ENCODE assay signal across 20 cellular contexts in the genomic region with DNA sequence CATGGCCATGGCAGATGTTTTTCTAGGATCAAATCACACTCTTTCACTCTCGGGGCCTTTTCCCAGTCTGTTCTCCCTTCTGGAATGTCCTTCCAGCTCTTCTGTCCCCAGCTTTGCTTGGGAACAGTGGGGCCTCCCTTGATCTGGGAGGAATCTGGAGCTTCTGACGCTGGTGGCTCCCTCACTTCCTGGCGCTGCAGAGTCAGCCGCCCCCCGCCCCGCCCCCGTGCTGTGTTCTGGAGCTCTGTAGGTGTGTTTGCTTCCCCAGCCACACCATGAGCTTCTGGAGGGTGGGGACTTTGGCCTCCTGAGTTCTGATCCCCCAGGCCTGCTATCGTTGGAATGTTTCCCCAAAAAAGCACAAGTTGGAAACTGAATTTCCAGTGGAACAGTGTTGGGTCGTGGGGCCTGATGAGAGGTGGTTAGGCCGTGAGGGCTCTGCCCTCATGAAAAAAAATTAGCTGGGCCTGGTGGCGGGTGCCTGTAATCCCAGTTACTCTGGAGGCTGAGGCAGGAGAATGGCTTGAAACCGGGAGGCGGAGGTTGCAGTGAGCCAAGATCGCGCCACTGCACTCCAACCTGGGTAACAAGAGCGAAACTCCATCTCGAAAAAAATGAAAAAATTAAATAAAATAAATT. TPM values are rescaled to one million over a fixed set of nuclear protein-coding genes. Genes with fewer than 3 reads are reported as not detected.
DNase-seq lines count a peak whose midpoint lies in the region; ATAC-seq, FAIRE-seq and TF ChIP-seq lines count a peak whose summit lies in the region.
"Had no signal": no experiment of that assay in that cellular context is flagged by ENCODE, and none has a peak within 500 bp of the region (broad histone marks: within the 10 kb centered on the region; RNA-seq: fewer than 3 reads in every experiment).

No MANE protein-coding gene starts in this region.

- H3K4me3 ChIP-seq in A549 = no peak overlapping the region
- H3K4me3 ChIP-seq in HUES6 (ENCODE audit: low read depth, low read length) = no peak overlapping the region; the same call in 1 of the 2 replicates
- no peak overlapping the region for H3K4me3 ChIP-seq in H1 (ENCODE audit: extremely low read depth in 1 of 4, insufficient read depth in 2 of 4, low read depth in 3 of 4, low read length in 4 of 4)
- no peak overlapping the region for H3K4me3 ChIP-seq in mesodermal cell (ENCODE audit: extremely low read depth, insufficient read depth, low read length, poor library complexity, severe bottlenecking)
- H3K4me3 ChIP-seq in esophagus squamous epithelium = no peak overlapping the region
- H3K4me3 ChIP-seq: lung, skin epidermis, uterus had no signal

- no peaks in the 10 kb centered on the region for H4K20me1 ChIP-seq in H1 (replicated peaks in 1 of 2; ENCODE audit: control insufficient read depth in 1 of 2, insufficient read depth in 2 of 2, low read length in 2 of 2)

- H3K9ac ChIP-seq in HUES6 (ENCODE audit: low read length) (peak overlapping the region; percentile 38), H1 (replicated peaks in 1 of 4; ENCODE audit: extremely low read depth in 1 of 4, low read depth in 3 of 4, low read length in 3 of 4) (no peak overlapping the region)

- H3K18ac ChIP-seq in H1 (ENCODE audit: extremely low read depth, low read length) = 0 out of 2 replicates have a peak overlapping the region, but pooled peaks have one; percentile 24

- TF ChIP-seq RAD21 in A549 (conservative IDR thresholded peaks at IDR 0.05 in 1 of 2, IDR thresholded peaks at IDR 0.05 in 1 of 2) (no peak), H1 (IDR thresholded peaks at IDR 0.05 in 1 of 2, conservative IDR thresholded peaks at IDR 0.05 in 1 of 2; ENCODE audit: low read depth in 2 of 2, low read length in 2 of 2) (no peak)

- TF ChIP-seq EP300 in A549 (IDR thresholded peaks at IDR 0.05) = no peak
- TF ChIP-seq EP300 in H1 (IDR thresholded peaks at IDR 0.05; ENCODE audit: borderline replicate concordance in 1 of 2, low read depth in 2 of 2, low read length in 2 of 2) = no peak

- H4K8ac ChIP-seq in H1 (ENCODE audit: extremely low read depth, insufficient read depth, low read length) = peak overlapping the region; percentile 17; the same call in 1 of the 2 replicates

- H2BK5ac ChIP-seq in H1 (ENCODE audit: low read depth, low read length) = peak overlapping the region; percentile 41; the same call in 1 of the 2 replicates

- H3K9me3 ChIP-seq in A549 (no peaks in the 10 kb centered on the region), HUES6 (ENCODE audit: control insufficient read depth, insufficient read depth, low read depth, low read length) (no peaks in the 10 kb centered on the region), H1 (ENCODE audit: insufficient read depth in 2 of 2, low read depth in 1 of 2, low read length in 1 of 2) (no peaks in the 10 kb centered on the region), mesodermal cell (ENCODE audit: control insufficient read depth, low read length) (no peaks in the 10 kb centered on the region), esophagus squamous epithelium (no peaks in the 10 kb centered on the region)
- H3K9me3 ChIP-seq: uterus had no signal

- H3K4me1 ChIP-seq in A549 = 0 out of 3 replicates have a peak, but pooled peaks cover 3% of the 10 kb centered on the region
- H3K4me1 ChIP-seq in HUES6 (ENCODE audit: control insufficient read depth, insufficient read depth, low read length) = peaks cover 27% of the 10 kb centered on the region
- peaks cover 0 to 4% (median 1%) of the 10 kb centered on the region in 4 experiments; a peak in 2 of 7 replicates for H3K4me1 ChIP-seq in H1 (replicated peaks in 1 of 4; ENCODE audit: control insufficient read depth in 3 of 4, insufficient read depth in 4 of 4, low read length in 3 of 4)
- peaks cover 23% of the 10 kb centered on the region for H3K4me1 ChIP-seq in mesodermal cell (ENCODE audit: control insufficient read depth, insufficient read depth, low read length, poor library complexity, severe bottlenecking)
- H3K4me1 ChIP-seq in esophagus squamous epithelium = peaks cover 0 to 2% (median 0%) of the 10 kb centered on the region in 3 donors
- H3K4me1 ChIP-seq: uterus had no signal

- H3K79me1 ChIP-seq in H1 (ENCODE audit: low read depth, low read length) = no peaks in the 10 kb centered on the region

- no peak for DNase-seq in A549 (ENCODE audit: low read depth in 1 of 2, low spot score in 1 of 2)
- DNase-seq in H1 (ENCODE audit: low read depth in 1 of 2, low spot score in 2 of 2) = no peak
- DNase-seq in omental fat pad (ENCODE audit: low spot score) = no peak
- DNase-seq in activated CD4-positive, alpha-beta T cell treated with anti-CD3 and anti-CD28 coated beads, Interleukin-2, amount 50 U/mL, for 48 hours = no peak
- no peak for DNase-seq in NCI-H1092 (lab: John Stamatoyannopoulos, UW)
- DNase-seq in esophagus squamous epithelium (lab: John Stamatoyannopoulos, UW) = no peak
- DNase-seq: activated CD4-positive, alpha-beta T cell treated with anti-CD3 and anti-CD28 coated beads, Interleukin-2, amount 50 U/mL, for 4 hours; caudate nucleus; HFFc6; naive thymus-derived CD8-positive, alpha-beta T cell; stimulated activated CD4-positive, alpha-beta T cell treated with anti-CD3 and anti-CD28 coated beads, Interleukin-2, amount 100 ng/mL, for 48 hours; T-helper 2 cell; uterus had no signal

- H3K4me2 ChIP-seq in A549 (no peak overlapping the region), H1 (ENCODE audit: insufficient read depth in 1 of 2, low read depth in 2 of 2, low read length in 2 of 2) (peak overlapping the region; percentile 47 to 52; a peak in 3 of 4 replicates)

- H3K14ac ChIP-seq in H1 (ENCODE audit: insufficient read length) = no peak overlapping the region

- FAIRE-seq in A549 (lab: Jason Lieb, UNC) (no peak), H1 (lab: Jason Lieb, UNC) (no peak)
- FAIRE-seq: GM12892 had no signal

- H2BK15ac ChIP-seq in H1 (ENCODE audit: low read length) = peak overlapping the region; percentile 46; the same call in 1 of the 2 replicates

- no peak for TF ChIP-seq CTCF in A549 (IDR thresholded peaks at IDR 0.05)
- no peak for TF ChIP-seq CTCF in H1 (IDR thresholded peaks at IDR 0.05; ENCODE audit: control extremely low read depth in 1 of 3, insufficient read depth in 1 of 3, low read depth in 1 of 3, low read length in 3 of 3)
- no peak for TF ChIP-seq CTCF in omental fat pad (IDR thresholded peaks at IDR 0.05)
- no peak for TF ChIP-seq CTCF in esophagus squamous epithelium (IDR thresholded peaks at IDR 0.05)

- no peaks in the 10 kb centered on the region for H3K36me3 ChIP-seq in HUES6 (ENCODE audit: control insufficient read depth, insufficient read depth, low read length)
- no peaks in the 10 kb centered on the region for H3K36me3 ChIP-seq in H1 (ENCODE audit: control insufficient read depth in 2 of 4, insufficient read depth in 4 of 4, low read length in 3 of 4)
- no peaks in the 10 kb centered on the region for H3K36me3 ChIP-seq in mesodermal cell (ENCODE audit: control insufficient read depth, insufficient read depth, low read length)
- H3K36me3 ChIP-seq in esophagus squamous epithelium = no peaks in the 10 kb centered on the region
- H3K36me3 ChIP-seq: uterus had no signal

- intact Hi-C loops in esophagus squamous epithelium (cut with DNase I) = no loop called here

- TF ChIP-seq POLR2A in A549 (IDR thresholded peaks at IDR 0.05; ENCODE audit: low read length) (no peak), H1 (IDR thresholded peaks at IDR 0.05; ENCODE audit: control extremely low read depth in 1 of 2, low read depth in 2 of 2, low read length in 2 of 2) (no peak), esophagus squamous epithelium (IDR thresholded peaks at IDR 0.05) (no peak)

- H3K27ac ChIP-seq in A549 = 0 out of 6 replicates have a peak overlapping the region, but pooled peaks of 1 of the 2 experiments have one; percentile 24
- H3K27ac ChIP-seq in HUES6 (ENCODE audit: low read depth, low read length) = peak overlapping the region; percentile 39; the same call in 1 of the 2 replicates
- H3K27ac ChIP-seq in H1 (ENCODE audit: low read depth, low read length) = no peak overlapping the region
- peak overlapping the region; percentile 68 for H3K27ac ChIP-seq in mesodermal cell (ENCODE audit: low read depth, low read length, severe bottlenecking)
- H3K27ac ChIP-seq in esophagus squamous epithelium = no peak overlapping the region
- H3K27ac ChIP-seq: C4-2B, skin epidermis, uterus, VCaP had no signal

- no peak overlapping the region for H2AK5ac ChIP-seq in H1 (ENCODE audit: low read depth, low read length)

- H2BK120ac ChIP-seq in H1 (replicated peaks; ENCODE audit: low read depth, low read length) = peak overlapping the region; percentile 35

- no peaks in the 10 kb centered on the region for H3K27me3 ChIP-seq in HUES6 (ENCODE audit: control insufficient read depth, insufficient read depth, low read length)
- no peaks in the 10 kb centered on the region for H3K27me3 ChIP-seq in H1 (replicated peaks in 1 of 4; ENCODE audit: control insufficient read depth in 3 of 4, extremely low read depth in 1 of 4, insufficient read depth in 3 of 4, low read length in 3 of 4)
- H3K27me3 ChIP-seq in esophagus squamous epithelium = peaks cover 0 to 6% (median 0%) of the 10 kb centered on the region in 4 donors
- H3K27me3 ChIP-seq: uterus had no signal

- POLR2A ChIA-PET in A549 (lab: Yijun Ruan, JAX) = no interaction called here
- POLR2A ChIA-PET in H1 (lab: Charles Lee; ENCODE audit: partially characterized antibody) = interaction anchor here (1.6 to 2.5 kb wide), 3 partner anchors 9 to 19 kb away, joined by 4 to 11 read pairs (median 4); a partner anchor contains a TSS

- H4K91ac ChIP-seq in H1 (replicated peaks; ENCODE audit: insufficient read length, low read length) = peak overlapping the region; percentile 3

- 84% methylated on average over 14 of the region's 17 CpGs for WGBS in A549 (ENCODE audit: missing lambda C conversion rate)
- 64% methylated on average over 17 of the region's 17 CpGs; no CpG with 5 or more reads in 1 of the 2 experiments for WGBS in H1 (ENCODE audit: extremely low coverage in 1 of 2, insufficient coverage in 1 of 2, insufficient read length in 1 of 2, insufficient replicate concordance in 2 of 2, low coverage in 1 of 2, low lambda C conversion rate in 2 of 2, missing lambda C conversion rate in 1 of 2), 2 experiments
- 43 to 48% methylated on average over 6 to 15 of the region's 17 CpGs for WGBS in mesodermal cell (ENCODE audit: insufficient coverage in 2 of 2), 2 experiments
- 85 to 90% methylated on average over 9 to 11 of the region's 17 CpGs for WGBS in esophagus squamous epithelium, 2 donors

- H3K23me2 ChIP-seq in H1 (ENCODE audit: low read depth, low read length) = no peaks in the 10 kb centered on the region

- no peak overlapping the region for H3K4ac ChIP-seq in H1 (replicated peaks; ENCODE audit: insufficient read length, low read depth, low read length)

- H2BK12ac ChIP-seq in H1 (ENCODE audit: low read depth, low read length) = peak overlapping the region; percentile 40; the same call in 1 of the 2 replicates

- H3K79me2 ChIP-seq in H1 (ENCODE audit: control insufficient read depth in 1 of 2, insufficient read depth in 2 of 2, low read length in 2 of 2) = no peaks in the 10 kb centered on the region

- CTCF ChIA-PET in A549 (lab: Yijun Ruan, JAX) (interaction anchor here (0.8 to 2.4 kb wide), 5 partner anchors 16 to 50 kb away, joined by 3 to 8 read pairs (median 4); no protein-coding TSS in a partner anchor), H1 (lab: Charles Lee; ENCODE audit: partially characterized antibody) (interaction anchor here (0.7 to 2.7 kb wide), 8 partner anchors 9 to 114 kb away, joined by 3 to 14 read pairs (median 4); no protein-coding TSS in a partner anchor)

- peak overlapping the region; percentile 95 for H2AFZ ChIP-seq in H1 (ENCODE audit: low read length)

- no peak overlapping the region; the same call in 1 of the 2 replicates for H2BK20ac ChIP-seq in H1 (ENCODE audit: low read length)

- no peak overlapping the region for H3K56ac ChIP-seq in H1 (replicated peaks; ENCODE audit: insufficient read length, low read depth, low read length)

- no peak overlapping the region for H3K23ac ChIP-seq in H1 (ENCODE audit: insufficient read length)

- ATAC-seq in A549 (peak; percentile 19 to 43; a peak in 2 of 6 replicates), omental fat pad (ENCODE audit: low FRiP score) (no peak)
- ATAC-seq: naive thymus-derived CD8-positive, alpha-beta T cell had no signal

- no peak overlapping the region for H4K5ac ChIP-seq in H1 (ENCODE audit: insufficient read length, low read depth, low read length)

RNA-seq across cellular contexts. Expression of a gene that starts 17.5 kb away (rescaled TPM):
- 24.7 and 25.5 TPM in 2 replicates for polyA plus RNA-seq in A549 (2011; rRNA removed)
- polyA plus RNA-seq in A549 (2012; cell fraction: cytosol; rRNA removed) = 8.3 and 10.0 TPM in 2 replicates
- 8.0 and 10.3 TPM in 2 replicates for polyA plus RNA-seq in A549 (2012; cell fraction: nucleus; rRNA removed)
- 16.4 to 17.7 TPM (median 17.1 TPM) in 3 replicates for polyA plus RNA-seq in A549 (2017; fragmentation: RNase III; extraction: RNeasy Plus Mini Kit Qiagen cat#74134 plus additional on column Dnase treatment)
- 22.7 and 24.3 TPM in 2 replicates for polyA minus RNA-seq in A549 (2011; rRNA and poly(A)+ RNA removed)
- 23.1 and 26.3 TPM in 2 replicates for total RNA-seq in H1 (2021; fragmentation: NEBNext Ultra II Directional; extraction: Animal tissue kit (Norgen Biotek cat#: 25700))
- 8.6 and 12.3 TPM in 2 replicates for polyA plus RNA-seq in H1 (2011; rRNA removed)
- polyA plus RNA-seq in H1 (2011; cell fraction: cytosol; rRNA removed) = 9.7 TPM
- polyA plus RNA-seq in H1 (2011; cell fraction: nucleus; rRNA removed) = 8.9 TPM
- polyA plus RNA-seq in H1 (2012, experiment 1 of 2) = 10.0 to 14.7 TPM (median 12.8 TPM) in 4 replicates
- 2.3 TPM for polyA plus RNA-seq in H1 (2012, experiment 2 of 2)
- polyA plus RNA-seq in H1 (2013, experiment 1 of 2) = 11.1 TPM
- 11.7 TPM for polyA plus RNA-seq in H1 (2013, experiment 2 of 2)
- 18.2 and 19.2 TPM in 2 replicates for polyA minus RNA-seq in H1 (2011; rRNA and poly(A)+ RNA removed)
- polyA minus RNA-seq in H1 (2011; cell fraction: cytosol; rRNA and poly(A)+ RNA removed) = 14.6 TPM
- polyA minus RNA-seq in H1 (2011; cell fraction: nucleus; rRNA and poly(A)+ RNA removed) = 19.4 TPM
- polyA plus RNA-seq in mesodermal cell (2013, experiment 1 of 2) = 25.5 TPM
- 24.1 TPM for polyA plus RNA-seq in mesodermal cell (2013, experiment 2 of 2)
- total RNA-seq in omental fat pad = 10 to 100 TPM; 12.6 to 20.9 (median 15.7) TPM
- 10 to 100 TPM; 25.6 to 56.9 (median 35.2) TPM for total RNA-seq in esophagus squamous epithelium

Comparison
In these comparisons a context has a peak if more than half of its experiments do, and no peak if none do; other contexts are left out.
1. H3K27ac ChIP-seq: peak in HUES6 (single experiment) and mesodermal cell (single experiment); none in H1 (single experiment) and esophagus squamous epithelium (0 of 4).